In genomic region chr1:228865613-228866320, GRCh38 we compare ENCODE assay signal across 21 cellular contexts.
A peak's percentile ranks its signal among the peaks of the same experiment; 100 is the strongest.
DNase-seq lines count a peak whose midpoint lies in the region; ATAC-seq, FAIRE-seq and TF ChIP-seq lines count a peak whose summit lies in the region.
"Had no signal": no experiment of that assay in that cellular context is flagged by ENCODE, and none has a peak within 500 bp of the region (broad histone marks: within the 10 kb centered on the region; RNA-seq: fewer than 3 reads in every experiment).

No MANE protein-coding gene starts in this region.

- H3K27me3 Mint-ChIP-seq in astrocyte (ENCODE audit: low read depth, unreplicated experiment) (peaks cover 29% of the 10 kb centered on the region), nephron progenitor cell (ENCODE audit: low read depth, poor library complexity) (peaks cover 7% of the 10 kb centered on the region)
- no peaks in the 10 kb centered on the region for H3K27me3 Mint-ChIP-seq in CD8-positive, alpha-beta T cell (ENCODE audit: low read depth)

- no peak overlapping the region for H3K4me3 ChIP-seq in astrocyte (ENCODE audit: insufficient read depth, low read depth, low read length)
- no peak overlapping the region for H3K4me3 ChIP-seq in CD8-positive, alpha-beta T cell (ENCODE audit: low read depth, low read length)
- H3K4me3 ChIP-seq: HAP-1, left ventricle myocardium inferior, transverse colon had no signal

- peaks cover 4% of the 10 kb centered on the region for H4K20me1 ChIP-seq in astrocyte (ENCODE audit: insufficient read depth, low read length)

- no peaks in the 10 kb centered on the region for H3K9me3 ChIP-seq in astrocyte (ENCODE audit: insufficient read depth, low read depth, low read length)
- no peaks in the 10 kb centered on the region for H3K9me3 ChIP-seq in CD8-positive, alpha-beta T cell (ENCODE audit: low read length)
- H3K9me3 ChIP-seq: HAP-1, left ventricle myocardium inferior, transverse colon had no signal

- DNase-seq in NCI-H1417 (lab: John Stamatoyannopoulos, UW): peak in 2 of 3 experiments; percentile 6 to 33
- no peak for DNase-seq in NCI-H1417 treated with DMSO at 0.1 percent for 48 hours (lab: John Stamatoyannopoulos, UW)
- peak; percentile 20 for DNase-seq in NCI-H1092 (lab: John Stamatoyannopoulos, UW)
- DNase-seq in astrocyte (ENCODE audit: low read depth): no peak
- DNase-seq in nephron progenitor cell: no peak
- no peak for DNase-seq in activated gamma-delta T cell (lab: John Stamatoyannopoulos, UW)
- no peak for DNase-seq in CD8-positive, alpha-beta T cell
- no peak for DNase-seq in SW 1271 (lab: John Stamatoyannopoulos, UW)
- DNase-seq: 8988T; activated CD4-positive, alpha-beta T cell treated with anti-CD3 and anti-CD28 coated beads for 48 hours; activated naive CD4-positive, alpha-beta T cell treated with anti-CD3 and anti-CD28 coated beads, Interleukin-2, amount 50 U/mL, for 16 hours; DMS79; erythroblast; Kasumi-1; left ventricle myocardium inferior; NCI-H146; NCI-H748 treated with DMSO at 0.1 percent for 48 hours; transverse colon had no signal

- H3K79me2 ChIP-seq in astrocyte (ENCODE audit: insufficient read depth, low read length): no peaks in the 10 kb centered on the region

- POLR2A ChIA-PET in CD8-positive, alpha-beta T cell (lab: Charles Lee): no interaction called here

- H3K27ac Mint-ChIP-seq in astrocyte (ENCODE audit: unreplicated experiment): peak overlapping the region; percentile 12
- H3K27ac Mint-ChIP-seq in nephron progenitor cell: peak overlapping the region; percentile 46
- H3K27ac Mint-ChIP-seq in CD8-positive, alpha-beta T cell: no peak overlapping the region

- intact Hi-C loops in CD8-positive, alpha-beta T cell (cut with DNase I, micrococcal nuclease): no loop called here

- H3K4me3 Mint-ChIP-seq in astrocyte (ENCODE audit: unreplicated experiment): no peak overlapping the region
- H3K4me3 Mint-ChIP-seq in nephron progenitor cell: no peak overlapping the region
- H3K4me3 Mint-ChIP-seq in CD8-positive, alpha-beta T cell: no peak overlapping the region

- CTCF ChIA-PET in CD8-positive, alpha-beta T cell (lab: Charles Lee): no interaction called here

- no peak for FAIRE-seq in astrocyte (lab: Jason Lieb, UNC)
- FAIRE-seq: TTC549 had no signal

- no peak for ATAC-seq in CD8-positive, alpha-beta T cell

- TF ChIP-seq CTCF in astrocyte (IDR thresholded peaks at IDR 0.05; ENCODE audit: insufficient read depth, low read depth, low read length) (no peak), nephron progenitor cell (IDR thresholded peaks at IDR 0.05) (no peak)
- TF ChIP-seq CTCF in CD8-positive, alpha-beta T cell (IDR thresholded peaks at IDR 0.05): no peak

- H3K9ac ChIP-seq in astrocyte (ENCODE audit: low read length): no peak overlapping the region

- H3K4me1 Mint-ChIP-seq in astrocyte (ENCODE audit: low read depth, unreplicated experiment) (peaks cover 41% of the 10 kb centered on the region), nephron progenitor cell (peaks cover 91% of the 10 kb centered on the region)
- H3K4me1 Mint-ChIP-seq in CD8-positive, alpha-beta T cell (ENCODE audit: low read depth): peaks cover 31% of the 10 kb centered on the region

- peaks cover 12% of the 10 kb centered on the region for H3K4me1 ChIP-seq in astrocyte (ENCODE audit: insufficient read depth, low read length)
- peaks cover 17% of the 10 kb centered on the region for H3K4me1 ChIP-seq in CD8-positive, alpha-beta T cell (ENCODE audit: insufficient read depth, low read length)
- H3K4me1 ChIP-seq: left ventricle myocardium inferior had no signal

- H3K36me3 Mint-ChIP-seq in astrocyte (ENCODE audit: low read depth, unreplicated experiment): no peaks in the 10 kb centered on the region
- no peaks in the 10 kb centered on the region for H3K36me3 Mint-ChIP-seq in nephron progenitor cell (ENCODE audit: low read depth)
- H3K36me3 Mint-ChIP-seq in CD8-positive, alpha-beta T cell: no peaks in the 10 kb centered on the region

- no peak overlapping the region for H3K27ac ChIP-seq in astrocyte (ENCODE audit: low read depth, low read length)
- no peak overlapping the region for H3K27ac ChIP-seq in CD8-positive, alpha-beta T cell (ENCODE audit: low read depth, low read length)
- H3K27ac ChIP-seq: left ventricle myocardium inferior, transverse colon had no signal

- no peak overlapping the region for H2AFZ ChIP-seq in astrocyte (ENCODE audit: low read depth, low read length)

- peaks cover 19% of the 10 kb centered on the region for H3K27me3 ChIP-seq in astrocyte (ENCODE audit: insufficient read depth, low read length)
- no peaks in the 10 kb centered on the region for H3K27me3 ChIP-seq in CD8-positive, alpha-beta T cell (ENCODE audit: insufficient read depth, low read length)
- H3K27me3 ChIP-seq: transverse colon had no signal

- H3K9me3 Mint-ChIP-seq in astrocyte (ENCODE audit: unreplicated experiment): no peaks in the 10 kb centered on the region
- H3K9me3 Mint-ChIP-seq in nephron progenitor cell: no peaks in the 10 kb centered on the region
- H3K9me3 Mint-ChIP-seq in CD8-positive, alpha-beta T cell: no peaks in the 10 kb centered on the region

- no peaks in the 10 kb centered on the region for H3K36me3 ChIP-seq in astrocyte (ENCODE audit: insufficient read depth, low read length)
- H3K36me3 ChIP-seq in CD8-positive, alpha-beta T cell (ENCODE audit: insufficient read depth, low read length): no peaks in the 10 kb centered on the region
- H3K36me3 ChIP-seq: brain microvascular endothelial cell, HAP-1, left ventricle myocardium inferior, transverse colon had no signal

- no peak overlapping the region for H3K4me2 ChIP-seq in astrocyte (ENCODE audit: low read length)

Comparison
In these comparisons a context has a peak if more than half of its experiments do, and no peak if none do; other contexts are left out.
1. DNase-seq: peak in NCI-H1417 (2 of 3) and NCI-H1092 (single experiment); none in NCI-H1417 treated with DMSO at 0.1 percent for 48 hours (single experiment), astrocyte (single experiment), nephron progenitor cell (single experiment), activated gamma-delta T cell (single experiment), CD8-positive, alpha-beta T cell (0 of 7) and SW 1271 (0 of 2).